Comparison of ENCODE assay signal across 25 cellular contexts in the genomic region with DNA sequence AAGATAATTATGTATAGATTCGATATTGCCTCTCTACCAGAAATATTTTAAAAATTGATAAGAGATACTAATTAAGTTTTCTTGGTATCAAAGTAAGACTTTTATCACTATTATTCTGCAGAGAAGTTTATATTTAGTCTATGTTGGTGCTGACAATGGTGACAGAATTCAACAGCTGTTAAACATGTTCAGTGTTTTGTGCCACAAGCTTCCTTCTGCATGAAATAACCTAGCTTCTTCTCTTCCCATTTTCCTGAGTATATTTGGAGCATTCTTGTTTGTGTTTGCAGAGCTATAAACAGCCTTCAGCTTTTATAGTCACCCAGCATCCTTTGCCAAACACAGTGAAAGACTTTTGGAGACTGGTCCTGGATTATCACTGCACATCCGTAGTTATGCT.
"Had no signal": no experiment of that assay in that cellular context is flagged by ENCODE, and none has a peak within 500 bp of the region (broad histone marks: within the 10 kb centered on the region; RNA-seq: fewer than 3 reads in every experiment).

No MANE protein-coding gene starts in this region.

- H3K27ac ChIP-seq: coronary artery, dorsolateral prefrontal cortex, epithelial cell of prostate, esophagus squamous epithelium, gastrocnemius medialis, heart right ventricle, left lung, lower lobe of right lung had no signal

- H3K27me3 ChIP-seq: dorsolateral prefrontal cortex, esophagus squamous epithelium, gastrocnemius medialis, heart right ventricle, left lung had no signal

- ATAC-seq: esophagus mucosa, gastrocnemius medialis, heart right ventricle, left cardiac atrium, left ventricle myocardium superior had no signal

- H3K4me1 ChIP-seq: gastrocnemius medialis, heart right ventricle had no signal

- H3K4me3 ChIP-seq: coronary artery, dorsolateral prefrontal cortex, esophagus squamous epithelium, gastrocnemius medialis, heart right ventricle, left lung, lower lobe of right lung, mucosa of descending colon had no signal

- DNase-seq: dorsolateral prefrontal cortex; effector CD4-positive, alpha-beta T cell; effector memory CD4-positive, alpha-beta T cell; erythroblast; esophagus squamous epithelium; foreskin fibroblast; foreskin melanocyte; gastrocnemius medialis; glutamatergic neuron; head of caudate nucleus; heart right ventricle; hippocampal formation; left cardiac atrium; left lung; left ventricle myocardium superior; lower lobe of right lung; mesenchymal stem cell; mucosa of descending colon; naive B cell had no signal

- FAIRE-seq: colon, islet of Langerhans, keratinocyte had no signal

- H3K9me3 ChIP-seq: esophagus squamous epithelium, gastrocnemius medialis, heart right ventricle, left lung, lower lobe of right lung, mucosa of descending colon had no signal
